24 cellular contexts compared by ENCODE assay signal in genomic region chr4:2136736-2137135, GRCh38.
DNase-seq lines count a peak whose midpoint lies in the region; ATAC-seq and TF ChIP-seq lines count a peak whose summit lies in the region.
"Had no signal": no experiment of that assay in that cellular context is flagged by ENCODE, and none has a peak within 500 bp of the region (broad histone marks: within the 10 kb centered on the region; RNA-seq: fewer than 3 reads in every experiment).

No MANE protein-coding gene starts in this region.

- H3K4me1 ChIP-seq in GM23248 (ENCODE audit: insufficient read depth): no peaks in the 10 kb centered on the region
- H3K4me1 ChIP-seq: Peyer's patch had no signal

- in situ Hi-C loops in GM23248 (cut with MboI): no loop called here

- no TSS peak for BruUV-seq in Calu3 (replicated peaks; lab: Mats Ljungman, UMichigan)

- H3K4me1 Mint-ChIP-seq in Calu3 (ENCODE audit: low read depth, unreplicated experiment): peaks cover 10% of the 10 kb centered on the region
- H3K4me1 Mint-ChIP-seq: B cell had no signal

- no peaks in the 10 kb centered on the region for H3K27me3 ChIP-seq in GM23248 (replicated peaks; ENCODE audit: insufficient read depth)
- H3K27me3 ChIP-seq: Peyer's patch had no signal

- no peaks in the 10 kb centered on the region for H3F3A ChIP-seq in GM23248 (ENCODE audit: insufficient read depth)

- TF ChIP-seq CTCF in Calu3 (IDR thresholded peaks at IDR 0.05; ENCODE audit: unreplicated experiment): no peak

- H3K9me3 ChIP-seq in GM23248 (ENCODE audit: low read depth): no peaks in the 10 kb centered on the region

- CTCF ChIA-PET in Calu3 (lab: Charles Lee): no interaction called here

- H3K9me2 ChIP-seq in GM23248 (ENCODE audit: insufficient read depth): no peaks in the 10 kb centered on the region

- no peak overlapping the region for H3K27ac ChIP-seq in GM23248
- H3K27ac ChIP-seq: C4-2B, Peyer's patch, SK-N-MC had no signal

- DNase-seq in Calu3 (peak; percentile 40), GM23248 (peak; percentile 3), RPMI8226 (peak; percentile 70), left colon (no peak), NCI-H774 (lab: John Stamatoyannopoulos, UW) (no peak), DMS79 (lab: John Stamatoyannopoulos, UW) (no peak)
- DNase-seq: CD8-positive, alpha-beta T cell; DND-41; H7; KG1; NCI-H1092; NCI-H1417 treated with DMSO at 0.1 percent for 48 hours; NCI-H1694 treated with DMSO at 0.1 percent for 48 hours; NCI-H2081; NCI-H2171 treated with DMSO at 0.1 percent for 48 hours; NCI-H345; NCI-H524; NCI-H82; Peyer's patch; SIG-M5 had no signal

- no peak overlapping the region for H2AFZ ChIP-seq in GM23248

- H3K36me3 Mint-ChIP-seq in Calu3 (ENCODE audit: insufficient read depth, unreplicated experiment): no peaks in the 10 kb centered on the region
- H3K36me3 Mint-ChIP-seq: CD8-positive, alpha-beta T cell had no signal

- peaks cover 3% of the 10 kb centered on the region for H3K9me3 Mint-ChIP-seq in Calu3 (ENCODE audit: low read depth, unreplicated experiment)

- H3K9ac ChIP-seq in GM23248: no peak overlapping the region

- H3K4me3 ChIP-seq in GM23248: no peak overlapping the region
- H3K4me3 ChIP-seq: Peyer's patch, SK-N-MC had no signal

- no peak overlapping the region for H3K27ac Mint-ChIP-seq in Calu3 (ENCODE audit: unreplicated experiment)
- H3K27ac Mint-ChIP-seq: B cell; CD8-positive, alpha-beta T cell had no signal

- no peak overlapping the region for H3K4me2 ChIP-seq in GM23248 (ENCODE audit: unreplicated experiment)

- no peaks in the 10 kb centered on the region for H3K36me3 ChIP-seq in GM23248 (ENCODE audit: low read depth)
- H3K36me3 ChIP-seq: Peyer's patch had no signal

- H3K79me2 ChIP-seq in GM23248 (ENCODE audit: insufficient read depth): no peaks in the 10 kb centered on the region

- peaks cover under 1% of the 10 kb centered on the region for H3K27me3 Mint-ChIP-seq in Calu3 (ENCODE audit: unreplicated experiment)

- H4K20me1 ChIP-seq in GM23248 (ENCODE audit: insufficient read depth): no peaks in the 10 kb centered on the region

- WGBS in GM23248 (ENCODE audit: low coverage in 1 of 2, low lambda C conversion rate in 2 of 2, missing lambda C conversion rate in 2 of 2), 2 experiments: 84 to 87% methylated on average over 7 of the region's 7 CpGs

- intact Hi-C loops in Calu3 (cut with micrococcal nuclease; ENCODE audit: unreplicated experiment) (no loop called here), left colon (cut with DNase I, micrococcal nuclease) (no loop called here)

- H3K4me3 Mint-ChIP-seq in Calu3 (ENCODE audit: low read depth, unreplicated experiment): no peak overlapping the region
- H3K4me3 Mint-ChIP-seq: B cell; CD8-positive, alpha-beta T cell had no signal

- peak; percentile 33 for ATAC-seq in left colon
- no peak for ATAC-seq in HG03460 (IDR thresholded peaks at IDR 0.05; ENCODE audit: unreplicated experiment)
- ATAC-seq: CD8-positive, alpha-beta T cell had no signal

Comparison
In these comparisons a context has a peak if more than half of its experiments do, and no peak if none do; other contexts are left out.
1. DNase-seq: peak in Calu3 (single experiment), GM23248 (single experiment) and RPMI8226 (single experiment); none in left colon (0 of 2), NCI-H774 (single experiment) and DMS79 (single experiment).